In genomic region chr4:128604204-128604603, GRCh38 we compare ENCODE assay signal across 14 cellular contexts.
"Had no signal": no experiment of that assay in that cellular context is flagged by ENCODE, and none has a peak within 500 bp of the region (broad histone marks: within the 10 kb centered on the region; RNA-seq: fewer than 3 reads in every experiment).

No MANE protein-coding gene starts in this region.

- ATAC-seq: naive thymus-derived CD8-positive, alpha-beta T cell had no signal

- H3K9me3 ChIP-seq: esophagus squamous epithelium, mucosa of descending colon, right atrium auricular region, upper lobe of left lung, uterus had no signal

- H3K27ac ChIP-seq: esophagus squamous epithelium, right atrium auricular region, upper lobe of left lung, uterus had no signal

- H3K27me3 ChIP-seq: esophagus squamous epithelium, right atrium auricular region, upper lobe of left lung, uterus had no signal

- DNase-seq: effector memory CD4-positive, alpha-beta T cell; esophagus squamous epithelium; foreskin fibroblast; left colon; mucosa of descending colon; naive thymus-derived CD8-positive, alpha-beta T cell; posterior cingulate gyrus; small intestine; stimulated activated CD4-positive, alpha-beta T cell treated with anti-CD3 and anti-CD28 coated beads, Interleukin-12 subunit alpha, Interleukin-12 subunit beta, amount 100 ng/mL, for 4 hours; stimulated activated naive CD4-positive, alpha-beta T cell treated with Interleukin-2 at 50 U/mL for 16 hours; upper lobe of left lung; uterus had no signal

- H3K36me3 ChIP-seq: esophagus squamous epithelium, right atrium auricular region, upper lobe of left lung, uterus had no signal

- FAIRE-seq: endometrium, small intestine had no signal

- H3K4me3 ChIP-seq: esophagus squamous epithelium, mucosa of descending colon, right atrium auricular region, upper lobe of left lung, uterus had no signal
